In the genomic region with DNA sequence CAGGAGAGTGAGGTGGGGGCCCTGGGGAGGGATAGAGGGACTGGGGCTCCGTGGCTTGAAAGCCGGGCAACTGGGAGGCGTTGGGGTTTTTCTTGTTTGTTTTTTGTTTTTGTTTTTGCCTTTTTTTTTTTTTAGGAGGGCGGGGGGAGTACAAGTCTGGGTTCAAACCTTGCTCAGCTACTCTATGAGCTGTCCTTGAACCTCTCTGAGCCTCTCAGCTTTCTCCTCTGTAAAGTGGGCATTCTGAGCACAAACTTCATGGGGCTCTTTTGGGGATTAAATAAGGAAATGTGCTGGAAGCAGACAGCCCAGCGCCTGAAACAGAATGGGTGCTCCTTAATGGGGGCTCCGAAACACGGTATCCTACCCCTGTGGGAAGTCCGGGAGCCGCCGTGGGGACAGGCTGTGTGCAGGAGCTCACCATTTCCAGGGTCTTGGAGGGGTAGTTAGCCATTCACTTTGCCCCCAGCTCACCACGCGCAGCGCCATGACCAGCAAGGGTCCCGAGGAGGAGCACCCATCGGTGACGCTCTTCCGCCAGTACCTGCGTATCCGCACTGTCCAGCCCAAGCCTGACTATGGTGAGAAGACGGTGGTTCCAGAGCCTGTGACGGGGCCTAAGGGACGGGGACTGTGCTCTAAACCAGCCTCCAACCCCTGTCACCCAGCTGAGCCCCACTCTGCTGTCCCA, we compare ENCODE assay signal across 8 cellular contexts. TPM values are rescaled to one million over a fixed set of nuclear protein-coding genes. Genes with fewer than 3 reads are reported as not detected.
DNase-seq lines count a peak whose midpoint lies in the region; ATAC-seq, FAIRE-seq and TF ChIP-seq lines count a peak whose summit lies in the region.

No MANE protein-coding gene starts in this region.

- H3K4me1 ChIP-seq in A549, result peaks cover 32% of the 10 kb centered on the region
- H3K4me1 ChIP-seq in mucosa of stomach (ENCODE audit: control insufficient read depth, insufficient read depth, low read length), result peaks cover 44% of the 10 kb centered on the region

- peak overlapping the region; percentile 80 to 97 for H3K27ac ChIP-seq in A549
- peak overlapping the region; percentile 63 for H3K27ac ChIP-seq in KOPT-K1 (ENCODE audit: low read depth, low read length, poor library complexity, severe bottlenecking)

- no peak for TF ChIP-seq POLR2A in A549 (IDR thresholded peaks at IDR 0.05; ENCODE audit: low read length)

- DNase-seq in A549 (ENCODE audit: low read depth in 1 of 2, low spot score in 1 of 2) (no peak), choroid plexus epithelial cell (ENCODE audit: low read depth) (no peak), head of caudate nucleus (no peak)

- no peak for FAIRE-seq in A549 (lab: Jason Lieb, UNC)

- H3K36me3 ChIP-seq in KOPT-K1 (ENCODE audit: insufficient read depth, low read length), result no peaks in the 10 kb centered on the region
- no peaks in the 10 kb centered on the region for H3K36me3 ChIP-seq in mucosa of stomach (ENCODE audit: control insufficient read depth, insufficient read depth, low read length)

- no peak for TF ChIP-seq CTCF in A549 (IDR thresholded peaks at IDR 0.05)
- TF ChIP-seq CTCF in choroid plexus epithelial cell (conservative IDR thresholded peaks at IDR 0.05; ENCODE audit: low read depth, low read length), result no peak

- no peaks in the 10 kb centered on the region for H3K27me3 ChIP-seq in mucosa of stomach (ENCODE audit: control insufficient read depth, insufficient read depth, low read length)

- CTCF ChIA-PET in A549 (lab: Yijun Ruan, JAX), result interaction anchor here (0.7 to 5.0 kb wide), 7 partner anchors 12 to 56 kb away, joined by 3 to 53 read pairs (median 6); a partner anchor contains a TSS

- H3K4me3 ChIP-seq in A549 (peak overlapping the region; percentile 51), choroid plexus epithelial cell (ENCODE audit: low read depth, low read length) (peak overlapping the region; percentile 74), mucosa of stomach (ENCODE audit: low read length) (no peak overlapping the region)

- TF ChIP-seq EP300 in A549 (IDR thresholded peaks at IDR 0.05), result no peak

- H3K9me3 ChIP-seq in A549 (no peaks in the 10 kb centered on the region), KOPT-K1 (ENCODE audit: insufficient read depth, low read length, poor library complexity, severe bottlenecking) (no peaks in the 10 kb centered on the region), mucosa of stomach (ENCODE audit: control insufficient read depth, low read length) (no peaks in the 10 kb centered on the region)

- ATAC-seq in A549 (no peak), HG03521 (IDR thresholded peaks at IDR 0.05; ENCODE audit: unreplicated experiment) (no peak), GM21447 (IDR thresholded peaks at IDR 0.05; ENCODE audit: unreplicated experiment) (no peak), GM19452 (IDR thresholded peaks at IDR 0.05; ENCODE audit: unreplicated experiment) (no peak)

- POLR2A ChIA-PET in A549 (lab: Yijun Ruan, JAX), result interaction anchor here (0.6 to 3.3 kb wide), 6 partner anchors 8 to 171 kb away, joined by 3 to 32 read pairs (median 9); a partner anchor contains a TSS

- H3K9ac ChIP-seq in mucosa of stomach (ENCODE audit: low read length), result peak overlapping the region; percentile 77

- intact Hi-C loops in head of caudate nucleus (cut with DNase I), result no loop called here

- TF ChIP-seq RAD21 in A549 (conservative IDR thresholded peaks at IDR 0.05 in 1 of 2, IDR thresholded peaks at IDR 0.05 in 1 of 2), result no peak

- peak overlapping the region; percentile 74 for H3K4me2 ChIP-seq in A549

- WGBS in A549 (ENCODE audit: missing lambda C conversion rate), result 72% methylated on average over 19 of the region's 22 CpGs

TF ChIP-seq in A549, 52 proteins besides CTCF, POLR2A, EP300 and RAD21:
- TF ChIP-seq ZFP36 (IDR thresholded peaks at IDR 0.05; ENCODE audit: borderline replicate concordance, partially characterized antibody) (no peak), NR3C1 (IDR thresholded peaks at IDR 0.05) (no peak)

RNA-seq across cellular contexts. Expression of a gene that starts 0.4 kb away (rescaled TPM):
- polyA plus RNA-seq in A549 (2011; rRNA removed) (21.1 and 25.1 TPM in 2 replicates), A549 (2017; fragmentation: RNase III; extraction: RNeasy Plus Mini Kit Qiagen cat#74134 plus additional on column Dnase treatment) (19.9 to 21.4 TPM (median 20.7 TPM) in 3 replicates)
- polyA plus RNA-seq in A549 (2012; cell fraction: cytosol; rRNA removed), result 41.4 and 48.5 TPM in 2 replicates
- polyA plus RNA-seq in A549 (2012; cell fraction: nucleus; rRNA removed), result 73.1 and 85.8 TPM in 2 replicates
- 44.2 and 48.5 TPM in 2 replicates for polyA minus RNA-seq in A549 (2011; rRNA and poly(A)+ RNA removed)

RNA-seq across cellular contexts. Expression of a gene that starts 8.9 kb away (rescaled TPM):
- polyA plus RNA-seq in A549 (2011; rRNA removed) (6.3 and 7.5 TPM in 2 replicates), A549 (2017; fragmentation: RNase III; extraction: RNeasy Plus Mini Kit Qiagen cat#74134 plus additional on column Dnase treatment) (9.1 to 9.5 TPM (median 9.5 TPM) in 3 replicates)
- polyA plus RNA-seq in A549 (2012; cell fraction: cytosol; rRNA removed), result 26.3 and 32.3 TPM in 2 replicates
- polyA plus RNA-seq in A549 (2012; cell fraction: nucleus; rRNA removed), result 16.0 and 22.2 TPM in 2 replicates
- 6.1 and 7.1 TPM in 2 replicates for polyA minus RNA-seq in A549 (2011; rRNA and poly(A)+ RNA removed)

RNA-seq across cellular contexts. Expression of a gene that starts 9.9 kb away (rescaled TPM):
- 37.9 and 39.7 TPM in 2 replicates for polyA plus RNA-seq in A549 (2011; rRNA removed)
- polyA plus RNA-seq in A549 (2012; cell fraction: cytosol; rRNA removed), result 28.5 and 45.0 TPM in 2 replicates
- polyA plus RNA-seq in A549 (2012; cell fraction: nucleus; rRNA removed), result 26.0 and 34.7 TPM in 2 replicates
- polyA plus RNA-seq in A549 (2017; fragmentation: RNase III; extraction: RNeasy Plus Mini Kit Qiagen cat#74134 plus additional on column Dnase treatment), result 23.2 to 27.2 TPM (median 23.5 TPM) in 3 replicates
- 33.5 and 39.5 TPM in 2 replicates for polyA minus RNA-seq in A549 (2011; rRNA and poly(A)+ RNA removed)

RNA-seq across cellular contexts. Expression of a gene that starts 12.0 kb away (rescaled TPM):
- polyA plus RNA-seq in A549 (2011; rRNA removed), result 808 and 909 TPM in 2 replicates
- 1,629 and 1,737 TPM in 2 replicates for polyA plus RNA-seq in A549 (2012; cell fraction: cytosol; rRNA removed)
- polyA plus RNA-seq in A549 (2012; cell fraction: nucleus; rRNA removed), result 758 and 846 TPM in 2 replicates
- polyA plus RNA-seq in A549 (2017; fragmentation: RNase III; extraction: RNeasy Plus Mini Kit Qiagen cat#74134 plus additional on column Dnase treatment), result 1,098 to 1,170 TPM (median 1,152 TPM) in 3 replicates
- polyA minus RNA-seq in A549 (2011; rRNA and poly(A)+ RNA removed), result 488 and 529 TPM in 2 replicates

RNA-seq across cellular contexts. Expression of a gene that starts 16.5 kb away (rescaled TPM):
- polyA plus RNA-seq in A549 (2011; rRNA removed) (8.6 and 9.3 TPM in 2 replicates), A549 (2017; fragmentation: RNase III; extraction: RNeasy Plus Mini Kit Qiagen cat#74134 plus additional on column Dnase treatment) (10.9 to 11.5 TPM (median 11.0 TPM) in 3 replicates)
- polyA plus RNA-seq in A549 (2012; cell fraction: cytosol; rRNA removed), result 18.9 and 23.2 TPM in 2 replicates
- polyA plus RNA-seq in A549 (2012; cell fraction: nucleus; rRNA removed), result 41.2 and 47.3 TPM in 2 replicates
- polyA minus RNA-seq in A549 (2011; rRNA and poly(A)+ RNA removed), result 12.2 and 17.2 TPM in 2 replicates
